9 cellular contexts compared by ENCODE assay signal in genomic region chr12:55659486-55660385, GRCh38. TPM values are rescaled to one million over a fixed set of nuclear protein-coding genes. Genes with fewer than 3 reads are reported as not detected.
A peak's percentile ranks its signal among the peaks of the same experiment; 100 is the strongest.
DNase-seq lines count a peak whose midpoint lies in the region; ATAC-seq and TF ChIP-seq lines count a peak whose summit lies in the region.
"Had no signal": no experiment of that assay in that cellular context is flagged by ENCODE, and none has a peak within 500 bp of the region (broad histone marks: within the 10 kb centered on the region; RNA-seq: fewer than 3 reads in every experiment).

No MANE protein-coding gene starts in this region.

- WGBS in thyroid gland, 2 donors = 73 to 84% methylated on average over 9 of the region's 9 CpGs

- H3K27ac ChIP-seq in Peyer's patch (peak overlapping the region in 2 of 4 donors; percentile 10 to 75), tibial artery (no peak overlapping the region), thyroid gland (no peak overlapping the region)

- intact Hi-C loops in activated CD8-positive, alpha-beta T cell treated with anti-CD3 and anti-CD28 coated beads for 36 hours (cut with micrococcal nuclease) = no loop called here
- intact Hi-C loops in cardiac septum (cut with DNase I) (loop anchor here (2.0 kb wide), 1 partner anchor 61 kb away; the partner anchor contains the start of gene RDH5), tibial artery (cut with DNase I; ENCODE audit: low total_unique reads) (no loop called here), thyroid gland (cut with DNase I) (no loop called here)

- POLR2A ChIA-PET in activated CD8-positive, alpha-beta T cell treated with anti-CD3 and anti-CD28 coated beads for 36 hours (lab: Charles Lee) = no interaction called here
- POLR2A ChIA-PET in activated CD8-positive, alpha-beta T cell treated with anti-CD3 and anti-CD28 coated beads, Interleukin-2, amount 10 ng/mL, durations not matched to agents 7 days and 5 days (lab: Charles Lee) = no interaction called here

- no peaks in the 10 kb centered on the region for H3K4me1 Mint-ChIP-seq in activated CD8-positive, alpha-beta T cell treated with anti-CD3 and anti-CD28 coated beads for 36 hours (ENCODE audit: low read depth)
- H3K4me1 Mint-ChIP-seq in activated CD8-positive, alpha-beta T cell treated with anti-CD3 and anti-CD28 coated beads, Interleukin-2, amount 10 ng/mL, durations not matched to agents 7 days and 5 days (ENCODE audit: low read depth) = no peaks in the 10 kb centered on the region

- H3K4me1 ChIP-seq in Peyer's patch (peaks cover 0 to 4% (median 2%) of the 10 kb centered on the region in 4 donors), tibial artery (no peaks in the 10 kb centered on the region), thyroid gland (no peaks in the 10 kb centered on the region), HAP-1 (no peaks in the 10 kb centered on the region)

- CTCF ChIA-PET in activated CD8-positive, alpha-beta T cell treated with anti-CD3 and anti-CD28 coated beads for 36 hours (lab: Charles Lee) = interaction anchor here (0.9 to 4.3 kb wide), 6 partner anchors 13 to 77 kb away, joined by 3 to 99 read pairs (median 4); no protein-coding TSS in a partner anchor
- CTCF ChIA-PET in activated CD8-positive, alpha-beta T cell treated with anti-CD3 and anti-CD28 coated beads, Interleukin-2, amount 10 ng/mL, durations not matched to agents 7 days and 5 days (lab: Charles Lee) = interaction anchor here (0.7 to 5.7 kb wide), 2 partner anchors 14 to 77 kb away, joined by 3 to 112 read pairs; no protein-coding TSS in a partner anchor

- peak; percentile 34 for TF ChIP-seq CTCF in activated CD8-positive, alpha-beta T cell treated with anti-CD3 and anti-CD28 coated beads for 36 hours (IDR thresholded peaks at IDR 0.05)
- TF ChIP-seq CTCF in Peyer's patch (IDR thresholded peaks at IDR 0.05) (peak in 4 of 6 experiments; percentile 33 to 72 (median 60)), tibial artery (IDR thresholded peaks at IDR 0.05) (peak; percentile 48 to 52), thyroid gland (IDR thresholded peaks at IDR 0.05) (peak in 3 of 6 experiments; percentile 22 to 37 (median 31))

- in situ Hi-C loops in HAP-1 (cut with MboI; ENCODE audit: low sequenced_read_pairs) = no loop called here

- H3K4me3 ChIP-seq in Peyer's patch = no peak overlapping the region
- H3K4me3 ChIP-seq in tibial artery = no peak overlapping the region
- H3K4me3 ChIP-seq in thyroid gland (replicated peaks in 1 of 3) = no peak overlapping the region
- H3K4me3 ChIP-seq in HAP-1 = no peak overlapping the region

- H3K9me3 Mint-ChIP-seq in activated CD8-positive, alpha-beta T cell treated with anti-CD3 and anti-CD28 coated beads for 36 hours = no peaks in the 10 kb centered on the region
- H3K9me3 Mint-ChIP-seq in activated CD8-positive, alpha-beta T cell treated with anti-CD3 and anti-CD28 coated beads, Interleukin-2, amount 10 ng/mL, durations not matched to agents 7 days and 5 days (ENCODE audit: insufficient read depth) = no peaks in the 10 kb centered on the region
- H3K9me3 Mint-ChIP-seq: activated naive CD4-positive, alpha-beta T cell treated with anti-CD3 and anti-CD28 coated beads, Interleukin-2, amount 50 U/mL, for 72 hours had no signal

- H3K9me3 ChIP-seq in Peyer's patch (no peaks in the 10 kb centered on the region), tibial artery (no peaks in the 10 kb centered on the region), thyroid gland (no peaks in the 10 kb centered on the region), HAP-1 (no peaks in the 10 kb centered on the region)

- H3K36me3 Mint-ChIP-seq in activated CD8-positive, alpha-beta T cell treated with anti-CD3 and anti-CD28 coated beads for 36 hours (ENCODE audit: low read depth) = no peaks in the 10 kb centered on the region
- H3K36me3 Mint-ChIP-seq in activated CD8-positive, alpha-beta T cell treated with anti-CD3 and anti-CD28 coated beads, Interleukin-2, amount 10 ng/mL, durations not matched to agents 7 days and 5 days (ENCODE audit: low read depth) = no peaks in the 10 kb centered on the region
- H3K36me3 Mint-ChIP-seq: activated naive CD4-positive, alpha-beta T cell treated with anti-CD3 and anti-CD28 coated beads, Interleukin-2, amount 50 U/mL, for 72 hours had no signal

- H3K27me3 Mint-ChIP-seq in activated CD8-positive, alpha-beta T cell treated with anti-CD3 and anti-CD28 coated beads for 36 hours = peaks cover 1% of the 10 kb centered on the region
- H3K27me3 Mint-ChIP-seq in activated CD8-positive, alpha-beta T cell treated with anti-CD3 and anti-CD28 coated beads, Interleukin-2, amount 10 ng/mL, durations not matched to agents 7 days and 5 days (ENCODE audit: low read depth) = peaks cover 16% of the 10 kb centered on the region

- no peak overlapping the region for H3K27ac Mint-ChIP-seq in activated CD8-positive, alpha-beta T cell treated with anti-CD3 and anti-CD28 coated beads for 36 hours
- H3K27ac Mint-ChIP-seq in activated CD8-positive, alpha-beta T cell treated with anti-CD3 and anti-CD28 coated beads, Interleukin-2, amount 10 ng/mL, durations not matched to agents 7 days and 5 days = no peak overlapping the region
- H3K27ac Mint-ChIP-seq: activated naive CD4-positive, alpha-beta T cell treated with anti-CD3 and anti-CD28 coated beads, Interleukin-2, amount 50 U/mL, for 72 hours had no signal

- DNase-seq in activated CD8-positive, alpha-beta T cell treated with anti-CD3 and anti-CD28 coated beads for 36 hours = peak; percentile 47
- no peak for DNase-seq in activated CD8-positive, alpha-beta T cell treated with anti-CD3 and anti-CD28 coated beads, Interleukin-2, amount 10 ng/mL, durations not matched to agents 7 days and 5 days
- DNase-seq in Peyer's patch = no peak
- DNase-seq in cardiac septum (ENCODE audit: low spot score) = peak; percentile 76
- no peak for DNase-seq in tibial artery
- no peak for DNase-seq in NCI-H510A (lab: John Stamatoyannopoulos, UW)
- DNase-seq in thyroid gland = no peak
- DNase-seq in HAP-1 (ENCODE audit: low spot score in 2 of 2) = no peak

- ATAC-seq in activated CD8-positive, alpha-beta T cell treated with anti-CD3 and anti-CD28 coated beads for 36 hours = no peak
- ATAC-seq in activated CD8-positive, alpha-beta T cell treated with anti-CD3 and anti-CD28 coated beads, Interleukin-2, amount 10 ng/mL, durations not matched to agents 7 days and 5 days = no peak

- no peaks in the 10 kb centered on the region for H3K36me3 ChIP-seq in Peyer's patch
- no peaks in the 10 kb centered on the region for H3K36me3 ChIP-seq in tibial artery
- H3K36me3 ChIP-seq in thyroid gland = no peaks in the 10 kb centered on the region
- no peaks in the 10 kb centered on the region for H3K36me3 ChIP-seq in HAP-1 (replicated peaks)

- no peak for TF ChIP-seq POLR2A in Peyer's patch (IDR thresholded peaks at IDR 0.05)
- TF ChIP-seq POLR2A in thyroid gland (IDR thresholded peaks at IDR 0.05) = no peak

- no peak overlapping the region for H3K4me3 Mint-ChIP-seq in activated CD8-positive, alpha-beta T cell treated with anti-CD3 and anti-CD28 coated beads for 36 hours
- no peak overlapping the region for H3K4me3 Mint-ChIP-seq in activated CD8-positive, alpha-beta T cell treated with anti-CD3 and anti-CD28 coated beads, Interleukin-2, amount 10 ng/mL, durations not matched to agents 7 days and 5 days

- H3K27me3 ChIP-seq in Peyer's patch = no peaks in the 10 kb centered on the region
- no peaks in the 10 kb centered on the region for H3K27me3 ChIP-seq in tibial artery
- H3K27me3 ChIP-seq in thyroid gland = no peaks in the 10 kb centered on the region
- H3K27me3 ChIP-seq in HAP-1 (ENCODE audit: low read depth) = peaks cover 4% of the 10 kb centered on the region; the same call in 1 of the 2 replicates

RNA-seq across cellular contexts. Expression of gene OR10P1, which starts 23.0 kb away (rescaled TPM):
- not detected for total RNA-seq in activated CD8-positive, alpha-beta T cell treated with anti-CD3 and anti-CD28 coated beads for 36 hours
- total RNA-seq in activated CD8-positive, alpha-beta T cell treated with anti-CD3 and anti-CD28 coated beads, Interleukin-2, amount 10 ng/mL, durations not matched to agents 7 days and 5 days = not detected
- total RNA-seq in Peyer's patch = not detected
- not detected for total RNA-seq in cardiac septum
- not detected for total RNA-seq in thyroid gland
- total RNA-seq: activated naive CD4-positive, alpha-beta T cell treated with anti-CD3 and anti-CD28 coated beads, Interleukin-2, amount 50 U/mL, for 72 hours had no signal

RNA-seq across cellular contexts. Expression of gene ITGA7, which starts 48.0 kb away (rescaled TPM):
- total RNA-seq in activated CD8-positive, alpha-beta T cell treated with anti-CD3 and anti-CD28 coated beads for 36 hours = 1 to 10 TPM; 4.3 to 4.8 TPM
- 1 to 10 TPM; 2.0 to 4.2 TPM for total RNA-seq in activated CD8-positive, alpha-beta T cell treated with anti-CD3 and anti-CD28 coated beads, Interleukin-2, amount 10 ng/mL, durations not matched to agents 7 days and 5 days
- 10 to 100 TPM; 13.1 to 29.0 (median 27.0) TPM for total RNA-seq in Peyer's patch
- total RNA-seq in cardiac septum = 806 TPM
- total RNA-seq in thyroid gland = 10 to 100 TPM in 2 of 4 donors, 1 to 10 TPM in 2; 7.9 to 16.9 (median 9.8) TPM

RNA-seq across cellular contexts. Expression of gene BLOC1S1, which starts 56.1 kb away (rescaled TPM):
- 10 to 100 TPM; 79.0 to 84.6 TPM for total RNA-seq in activated CD8-positive, alpha-beta T cell treated with anti-CD3 and anti-CD28 coated beads for 36 hours
- total RNA-seq in activated CD8-positive, alpha-beta T cell treated with anti-CD3 and anti-CD28 coated beads, Interleukin-2, amount 10 ng/mL, durations not matched to agents 7 days and 5 days = 100 to 1,000 TPM; 156 to 158 TPM
- total RNA-seq in Peyer's patch = 100 to 1,000 TPM in 3 of 4 donors, 10 to 100 TPM in 1; 72.6 to 332 (median 248) TPM
- total RNA-seq in cardiac septum = 97.7 TPM
- total RNA-seq in thyroid gland = 100 to 1,000 TPM; 117 to 440 (median 246) TPM

Comparison
In these comparisons a context has a peak if more than half of its experiments do, and no peak if none do; other contexts are left out.
1. DNase-seq: peak in activated CD8-positive, alpha-beta T cell treated with anti-CD3 and anti-CD28 coated beads for 36 hours (single experiment) and cardiac septum (single experiment); none in activated CD8-positive, alpha-beta T cell treated with anti-CD3 and anti-CD28 coated beads, Interleukin-2, amount 10 ng/mL, durations not matched to agents 7 days and 5 days (single experiment), Peyer's patch (0 of 3), tibial artery (0 of 2), NCI-H510A (single experiment), thyroid gland (0 of 2) and HAP-1 (0 of 2).
2. RNA of gene ITGA7, which starts 48.0 kb away (total RNA-seq): 806 TPM in cardiac septum (single experiment); 13.1 to 29.0 TPM in Peyer's patch, 7.9 to 16.9 TPM in thyroid gland, 4.3 to 4.8 TPM in activated CD8-positive, alpha-beta T cell treated with anti-CD3 and anti-CD28 coated beads for 36 hours and 2.0 to 4.2 TPM in activated CD8-positive, alpha-beta T cell treated with anti-CD3 and anti-CD28 coated beads, Interleukin-2, amount 10 ng/mL, durations not matched to agents 7 days and 5 days; every median in the first group is over 10 times any median in the second.